Comparison of ENCODE assay signal across 20 cellular contexts in genomic region chr15:31379577-31379976, GRCh38. TPM values are rescaled to one million over a fixed set of nuclear protein-coding genes. Genes with fewer than 3 reads are reported as not detected.
DNase-seq lines count a peak whose midpoint lies in the region; FAIRE-seq and TF ChIP-seq lines count a peak whose summit lies in the region.
"Had no signal": no experiment of that assay in that cellular context is flagged by ENCODE, and none has a peak within 500 bp of the region (broad histone marks: within the 10 kb centered on the region; RNA-seq: fewer than 3 reads in every experiment).

No MANE protein-coding gene starts in this region.

- no peaks in the 10 kb centered on the region for H3K27me3 ChIP-seq in CD4-positive, alpha-beta memory T cell (ENCODE audit: insufficient read depth, low read length)
- H3K27me3 ChIP-seq in neural progenitor cell, result no peaks in the 10 kb centered on the region

- H3K4me1 Mint-ChIP-seq in CD14-positive monocyte (peaks cover 9% of the 10 kb centered on the region), neural progenitor cell (no peaks in the 10 kb centered on the region)
- H3K4me1 Mint-ChIP-seq in CD4-positive, alpha-beta memory T cell, result peaks cover 20 to 58% (median 37%) of the 10 kb centered on the region in 4 donors

- TF ChIP-seq CTCF in CD14-positive monocyte (IDR thresholded peaks at IDR 0.05) (no peak), neural progenitor cell (IDR thresholded peaks at IDR 0.05) (no peak)

- peak; percentile 27 for DNase-seq in CD14-positive monocyte (ENCODE audit: low spot score)
- DNase-seq in CD4-positive, alpha-beta memory T cell, result no peak
- DNase-seq in posterior vena cava (ENCODE audit: low spot score), result peak; percentile 47
- no peak for DNase-seq in A172 (ENCODE audit: low spot score)
- DNase-seq in GM19239 (ENCODE audit: insufficient read length, low spot score), result no peak
- DNase-seq in neural progenitor cell (ENCODE audit: low spot score), result no peak
- DNase-seq: cortex of kidney; GM23248; kidney; mesendoderm; NCI-H446 treated with DMSO at 0.1 percent for 48 hours; nephron progenitor cell; stimulated activated CD4-positive, alpha-beta T cell treated with anti-CD3 and anti-CD28 coated beads, Interleukin-15, amount 100 ng/mL, for 24 hours; trophoblast cell had no signal

- no peaks in the 10 kb centered on the region for H3K79me2 ChIP-seq in neural progenitor cell (ENCODE audit: low read depth)

- H3F3A ChIP-seq in neural progenitor cell (ENCODE audit: low read depth), result no peaks in the 10 kb centered on the region

- H4K20me1 ChIP-seq in neural progenitor cell (ENCODE audit: low read depth), result no peaks in the 10 kb centered on the region

- H3K4me3 Mint-ChIP-seq in CD14-positive monocyte (no peak overlapping the region), neural progenitor cell (no peak overlapping the region)
- H3K4me3 Mint-ChIP-seq in CD4-positive, alpha-beta memory T cell, result no peak overlapping the region
- H3K4me3 Mint-ChIP-seq: activated naive CD4-positive, alpha-beta T cell treated with anti-CD3 and anti-CD28 coated beads for 36 hours; nephron progenitor cell had no signal

- no peak overlapping the region for H2AFZ ChIP-seq in neural progenitor cell (replicated peaks)
- H2AFZ ChIP-seq: GM23248 had no signal

- CTCF ChIA-PET in CD4-positive, alpha-beta memory T cell (lab: Charles Lee; ENCODE audit: partially characterized antibody), result no interaction called here

- H3K36me3 Mint-ChIP-seq in CD14-positive monocyte (peaks cover 66 to 83% of the 10 kb centered on the region in 2 donors), neural progenitor cell (peaks cover 19% of the 10 kb centered on the region)
- peaks cover 24 to 63% of the 10 kb centered on the region in 2 donors for H3K36me3 Mint-ChIP-seq in CD4-positive, alpha-beta memory T cell

- H3K27me3 Mint-ChIP-seq in CD14-positive monocyte (ENCODE audit: low read depth in 3 of 3) (no peaks in the 10 kb centered on the region), neural progenitor cell (ENCODE audit: insufficient read depth, low read depth) (peaks cover 10% of the 10 kb centered on the region)
- H3K27me3 Mint-ChIP-seq in CD4-positive, alpha-beta memory T cell, result no peaks in the 10 kb centered on the region

- H3K9ac ChIP-seq in neural progenitor cell, result no peak overlapping the region
- H3K9ac ChIP-seq: GM23248, KMS-11 had no signal

- H3K4me2 ChIP-seq in neural progenitor cell, result no peak overlapping the region
- H3K4me2 ChIP-seq: KMS-11 had no signal

- peaks cover 26% of the 10 kb centered on the region for H3K36me3 ChIP-seq in CD4-positive, alpha-beta memory T cell (ENCODE audit: insufficient read depth, low read length)
- no peaks in the 10 kb centered on the region for H3K36me3 ChIP-seq in neural progenitor cell

- H3K27ac Mint-ChIP-seq in CD14-positive monocyte, result peak overlapping the region in 4 of 7 donors; percentile 5 to 78 (median 21)
- H3K27ac Mint-ChIP-seq in CD4-positive, alpha-beta memory T cell, result peak overlapping the region in 5 of 7 donors; percentile 19 to 79 (median 73)
- no peak overlapping the region for H3K27ac Mint-ChIP-seq in neural progenitor cell

- FAIRE-seq in GM19239 (lab: Jason Lieb, UNC), result no peak
- FAIRE-seq: endothelial cell of umbilical vein, GM18507, kidney, TTC549 had no signal

- no peaks in the 10 kb centered on the region for H3K9me3 ChIP-seq in CD4-positive, alpha-beta memory T cell (ENCODE audit: control insufficient read depth in 1 of 2, low read length in 2 of 2)
- no peaks in the 10 kb centered on the region for H3K9me3 ChIP-seq in neural progenitor cell (ENCODE audit: low read depth)

- H3K27ac ChIP-seq in CD4-positive, alpha-beta memory T cell (ENCODE audit: low read depth, low read length), result no peak overlapping the region
- H3K27ac ChIP-seq in cingulate gyrus (ENCODE audit: low read depth, low read length), result peak overlapping the region; percentile 69
- no peak overlapping the region for H3K27ac ChIP-seq in neural progenitor cell
- H3K27ac ChIP-seq: GM23248, KMS-11 had no signal

- peaks cover 29% of the 10 kb centered on the region for H3K4me1 ChIP-seq in CD4-positive, alpha-beta memory T cell (ENCODE audit: insufficient read depth, low read length)
- no peaks in the 10 kb centered on the region for H3K4me1 ChIP-seq in neural progenitor cell

- intact Hi-C loops in CD14-positive monocyte (cut with micrococcal nuclease), result no loop called here
- intact Hi-C loops in CD4-positive, alpha-beta memory T cell (cut with micrococcal nuclease), result no loop called here
- intact Hi-C loops in posterior vena cava (cut with DNase I), result no loop called here

- no peak overlapping the region for H3K4me3 ChIP-seq in CD4-positive, alpha-beta memory T cell (ENCODE audit: low read length in 2 of 2)
- H3K4me3 ChIP-seq in neural progenitor cell, result no peak overlapping the region
- H3K4me3 ChIP-seq: GM23248 had no signal

- H3K9me3 Mint-ChIP-seq in CD14-positive monocyte (peaks cover 0 to 7% (median 2%) of the 10 kb centered on the region in 7 donors), neural progenitor cell (peaks cover 4% of the 10 kb centered on the region)
- peaks cover 0 to 3% (median 0%) of the 10 kb centered on the region in 8 donors for H3K9me3 Mint-ChIP-seq in CD4-positive, alpha-beta memory T cell
- H3K9me3 Mint-ChIP-seq: activated naive CD4-positive, alpha-beta T cell treated with anti-CD3 and anti-CD28 coated beads for 36 hours had no signal

- POLR2A ChIA-PET in CD4-positive, alpha-beta memory T cell (lab: Charles Lee; ENCODE audit: partially characterized antibody), result interaction anchor here (1.0 to 5.4 kb wide), 2 partner anchors 14 to 39 kb away, joined by 3 to 30 read pairs; no protein-coding TSS in a partner anchor

RNA-seq across cellular contexts. Expression of gene KLF13, which starts 52.9 kb away (rescaled TPM):
- 10 to 100 TPM; 22.5 to 28.0 TPM for polyA plus RNA-seq in CD14-positive monocyte
- 100 to 1,000 TPM; 197 to 202 TPM for total RNA-seq in CD4-positive, alpha-beta memory T cell
- 10 to 100 TPM; 22.0 to 82.2 TPM for polyA plus RNA-seq in CD4-positive, alpha-beta memory T cell
- total RNA-seq in posterior vena cava (10 to 100 TPM; 49.6 to 97.8 TPM), neural progenitor cell (ENCODE audit: low replicate concordance) (11.9 and 25.1 TPM in 2 replicates)
- total RNA-seq in A172 (2014; rRNA removed; shearing (Covaris generic)), result 19.6 and 27.9 TPM in 2 replicates

Comparison
In these comparisons a context has a peak if more than half of its experiments do, and no peak if none do; other contexts are left out.
1. DNase-seq: peak in CD14-positive monocyte (single experiment) and posterior vena cava (single experiment); none in CD4-positive, alpha-beta memory T cell (0 of 5), A172 (single experiment), GM19239 (single experiment) and neural progenitor cell (single experiment).